ENCODE assay signal across 8 cellular contexts in the genomic region with DNA sequence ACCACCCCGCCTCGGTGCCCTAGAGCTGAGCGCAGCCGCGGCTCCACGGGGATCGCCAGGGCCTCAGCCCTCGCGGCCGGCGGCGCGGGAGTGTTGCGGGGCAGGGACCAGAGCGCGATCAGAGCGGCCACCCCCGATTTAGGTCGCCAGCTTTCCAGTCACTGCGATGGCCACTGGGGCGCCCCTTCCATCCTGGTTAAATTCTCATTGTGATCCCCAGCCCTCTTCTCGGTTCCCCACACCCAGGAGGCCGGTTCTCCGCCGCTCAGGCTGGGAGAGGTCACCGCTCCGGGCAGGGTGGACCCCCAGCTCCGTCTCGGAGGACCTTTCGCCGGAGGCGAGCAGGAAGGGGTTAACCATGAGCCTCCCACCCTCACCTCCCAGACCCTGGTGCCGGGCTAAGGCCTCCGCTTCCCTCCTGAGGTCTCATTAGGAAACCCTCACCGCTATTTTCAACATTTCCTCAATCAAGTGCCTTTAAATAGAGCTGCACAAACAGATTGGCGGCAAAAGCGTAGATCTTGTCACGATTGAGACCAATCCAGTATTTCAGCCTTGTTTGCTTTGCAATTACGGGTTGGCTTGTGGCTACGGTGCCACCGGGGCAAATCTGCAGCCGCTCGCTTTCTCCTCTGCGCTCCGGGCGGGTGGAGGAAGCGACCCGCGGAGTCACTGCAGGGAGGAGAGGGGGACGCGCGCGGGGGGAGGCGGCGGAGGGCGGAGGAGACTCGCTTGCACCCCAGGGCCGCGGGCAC. TPM values are rescaled to one million over a fixed set of nuclear protein-coding genes. Genes with fewer than 3 reads are reported as not detected.
A peak's percentile ranks its signal among the peaks of the same experiment; 100 is the strongest.
DNase-seq lines count a peak whose midpoint lies in the region; ATAC-seq and TF ChIP-seq lines count a peak whose summit lies in the region.

No MANE protein-coding gene starts in this region.

- H3K27me3 Mint-ChIP-seq in activated CD8-positive, alpha-beta memory T cell treated with anti-CD3 and anti-CD28 coated beads, Interleukin-2, amount 10 ng/mL, durations not matched to agents 7 days and 5 days, result peaks cover 82% of the 10 kb centered on the region

- DNase-seq in activated CD8-positive, alpha-beta memory T cell treated with anti-CD3 and anti-CD28 coated beads, Interleukin-2, amount 10 ng/mL, durations not matched to agents 7 days and 5 days, result no peak
- DNase-seq in activated CD8-positive, alpha-beta memory T cell treated with anti-CD3 and anti-CD28 coated beads, Interleukin-2, amount 50 U/mL, for 4 hours, result no peak
- peak; percentile 88 for DNase-seq in SIG-M5 treated with dmso at 0.1 percent for 504 hours (lab: John Stamatoyannopoulos, UW; ENCODE audit: unreplicated experiment)
- DNase-seq in Right ventricle myocardium superior, result peak; percentile 74
- DNase-seq in retinal pigment epithelial cell (ENCODE audit: low read depth), result no peak
- no peak for DNase-seq in NCI-H1048 (lab: John Stamatoyannopoulos, UW)
- no peak for DNase-seq in superior temporal gyrus (ENCODE audit: extremely low spot score)
- no peak for DNase-seq in inferior parietal cortex (ENCODE audit: extremely low spot score)

- no peaks in the 10 kb centered on the region for H3K36me3 Mint-ChIP-seq in activated CD8-positive, alpha-beta memory T cell treated with anti-CD3 and anti-CD28 coated beads, Interleukin-2, amount 10 ng/mL, durations not matched to agents 7 days and 5 days

- no peak for TF ChIP-seq CTCF in retinal pigment epithelial cell (conservative IDR thresholded peaks at IDR 0.05; ENCODE audit: low read depth, low read length)

- ATAC-seq in activated CD8-positive, alpha-beta memory T cell treated with anti-CD3 and anti-CD28 coated beads, Interleukin-2, amount 10 ng/mL, durations not matched to agents 7 days and 5 days, result no peak
- ATAC-seq in Right ventricle myocardium superior (ENCODE audit: poor library complexity), result peak; percentile 78

- H3K4me3 Mint-ChIP-seq in activated CD8-positive, alpha-beta memory T cell treated with anti-CD3 and anti-CD28 coated beads, Interleukin-2, amount 10 ng/mL, durations not matched to agents 7 days and 5 days, result peak overlapping the region; percentile 12

- CTCF ChIA-PET in activated CD8-positive, alpha-beta memory T cell treated with anti-CD3 and anti-CD28 coated beads, Interleukin-2, amount 10 ng/mL, durations not matched to agents 7 days and 5 days (lab: Charles Lee), result no interaction called here

- peak overlapping the region; percentile 10 for H3K27ac Mint-ChIP-seq in activated CD8-positive, alpha-beta memory T cell treated with anti-CD3 and anti-CD28 coated beads, Interleukin-2, amount 10 ng/mL, durations not matched to agents 7 days and 5 days

- peak overlapping the region; percentile 26 for H3K4me3 ChIP-seq in retinal pigment epithelial cell (ENCODE audit: low read length)

- H3K4me1 Mint-ChIP-seq in activated CD8-positive, alpha-beta memory T cell treated with anti-CD3 and anti-CD28 coated beads, Interleukin-2, amount 10 ng/mL, durations not matched to agents 7 days and 5 days, result peaks cover 6% of the 10 kb centered on the region

- H3K9me3 Mint-ChIP-seq in activated CD8-positive, alpha-beta memory T cell treated with anti-CD3 and anti-CD28 coated beads, Interleukin-2, amount 10 ng/mL, durations not matched to agents 7 days and 5 days (ENCODE audit: low read depth), result no peaks in the 10 kb centered on the region

- intact Hi-C loops in Right ventricle myocardium superior (cut with DNase I), result loop anchor here (10.0 kb wide), 1 partner anchor 136 kb away; no protein-coding TSS in a partner anchor

RNA-seq across cellular contexts. Expression of gene HAND2, which starts 8.3 kb away (rescaled TPM):
- not detected for total RNA-seq in activated CD8-positive, alpha-beta memory T cell treated with anti-CD3 and anti-CD28 coated beads, Interleukin-2, amount 10 ng/mL, durations not matched to agents 7 days and 5 days
- total RNA-seq in Right ventricle myocardium superior, result 142 TPM

Comparison
In these comparisons a context has a peak if more than half of its experiments do, and no peak if none do; other contexts are left out.
1. DNase-seq: peak in SIG-M5 treated with dmso at 0.1 percent for 504 hours (single experiment) and Right ventricle myocardium superior (single experiment); none in activated CD8-positive, alpha-beta memory T cell treated with anti-CD3 and anti-CD28 coated beads, Interleukin-2, amount 10 ng/mL, durations not matched to agents 7 days and 5 days (single experiment), activated CD8-positive, alpha-beta memory T cell treated with anti-CD3 and anti-CD28 coated beads, Interleukin-2, amount 50 U/mL, for 4 hours (single experiment), retinal pigment epithelial cell (single experiment), NCI-H1048 (single experiment), superior temporal gyrus (single experiment) and inferior parietal cortex (single experiment).
2. RNA of gene HAND2, which starts 8.3 kb away (total RNA-seq): 142 TPM in Right ventricle myocardium superior (single experiment); not detected in activated CD8-positive, alpha-beta memory T cell treated with anti-CD3 and anti-CD28 coated beads, Interleukin-2, amount 10 ng/mL, durations not matched to agents 7 days and 5 days; every median in the first group is over 100 times any median in the second.